8 cellular contexts compared by ENCODE assay signal in the genomic region with DNA sequence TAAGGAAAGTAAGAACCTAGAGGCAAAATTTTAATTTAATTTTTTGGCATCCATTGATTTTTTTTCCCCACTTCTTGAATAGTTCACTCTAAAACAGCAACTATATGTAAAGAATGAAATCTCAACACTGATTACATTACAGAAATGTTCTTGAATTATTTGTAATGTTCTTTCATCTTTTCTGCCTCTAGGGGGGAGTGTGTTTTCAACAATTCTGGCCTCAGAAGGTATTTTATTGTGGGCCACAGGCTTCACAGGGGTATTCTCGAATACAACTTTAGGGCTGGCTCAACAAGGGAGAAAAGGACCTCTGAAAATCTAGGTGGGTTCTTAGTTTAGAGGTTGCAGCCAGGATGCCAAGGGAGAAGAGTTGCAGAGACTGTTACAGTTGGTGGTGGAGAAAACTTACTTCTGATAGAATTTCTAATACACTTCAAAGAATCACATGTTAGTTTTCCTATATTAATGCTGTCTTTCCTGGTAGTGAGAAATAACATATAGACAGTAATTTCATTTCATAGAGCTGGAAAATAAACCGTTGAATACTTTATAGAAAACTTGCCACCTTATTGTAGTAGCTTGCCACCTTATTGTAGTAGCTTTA. TPM values are rescaled to one million over a fixed set of nuclear protein-coding genes. Genes with fewer than 3 reads are reported as not detected.
DNase-seq lines count a peak whose midpoint lies in the region; ATAC-seq and TF ChIP-seq lines count a peak whose summit lies in the region.

No MANE protein-coding gene starts in this region.

- H3K4me1 Mint-ChIP-seq in chondrocyte (ENCODE audit: low read depth) (peaks cover 18% of the 10 kb centered on the region), progenitor cell of endocrine pancreas (ENCODE audit: low read depth) (peaks cover 14% of the 10 kb centered on the region)

- intact Hi-C loops in lower leg skin (cut with DNase I; ENCODE audit: low total_unique reads), result no loop called here

- H3K36me3 Mint-ChIP-seq in chondrocyte (ENCODE audit: low read depth) (peaks cover 1% of the 10 kb centered on the region), progenitor cell of endocrine pancreas (ENCODE audit: insufficient read depth) (no peaks in the 10 kb centered on the region)

- TF ChIP-seq CTCF in GM12872 (IDR thresholded peaks at IDR 0.05; ENCODE audit: insufficient read depth, low read depth, low read length), result peak; percentile 31; the same call in 1 of the 3 replicates
- TF ChIP-seq CTCF in chondrocyte (IDR thresholded peaks at IDR 0.05), result peak; percentile 93
- peak; percentile 63 for TF ChIP-seq CTCF in progenitor cell of endocrine pancreas (IDR thresholded peaks at IDR 0.05; ENCODE audit: unreplicated experiment)
- TF ChIP-seq CTCF in lower leg skin (IDR thresholded peaks at IDR 0.05), result no peak

- TF ChIP-seq POLR2A in lower leg skin (IDR thresholded peaks at IDR 0.05), result no peak

- H3K4me3 ChIP-seq in lower leg skin (ENCODE audit: low read depth, poor library complexity, severe bottlenecking), result no peak overlapping the region

- H3K27ac Mint-ChIP-seq in chondrocyte (ENCODE audit: unreplicated experiment) (peak overlapping the region; percentile 60), progenitor cell of endocrine pancreas (peak overlapping the region; percentile 77)

- ATAC-seq in HG03354 (IDR thresholded peaks at IDR 0.05; ENCODE audit: poor library complexity, severe bottlenecking, unreplicated experiment), result no peak

- WGBS in lower leg skin, 2 donors, result 32 to 48% methylated on average over 2 of the region's 2 CpGs

- H3K9me3 Mint-ChIP-seq in chondrocyte (ENCODE audit: low read depth) (no peaks in the 10 kb centered on the region), progenitor cell of endocrine pancreas (ENCODE audit: low read depth) (no peaks in the 10 kb centered on the region)

- H3K27me3 Mint-ChIP-seq in chondrocyte (ENCODE audit: low read depth), result no peaks in the 10 kb centered on the region
- peaks cover 55% of the 10 kb centered on the region for H3K27me3 Mint-ChIP-seq in progenitor cell of endocrine pancreas

- no peak overlapping the region for H3K4me3 Mint-ChIP-seq in chondrocyte (ENCODE audit: unreplicated experiment)
- no peak overlapping the region for H3K4me3 Mint-ChIP-seq in progenitor cell of endocrine pancreas (ENCODE audit: low read depth)

- DNase-seq in NCI-H1092 (lab: John Stamatoyannopoulos, UW), result peak; percentile 4
- DNase-seq in chondrocyte (ENCODE audit: low spot score), result no peak
- DNase-seq in progenitor cell of endocrine pancreas (ENCODE audit: low spot score, unreplicated experiment), result no peak
- no peak for DNase-seq in lower leg skin (ENCODE audit: low spot score in 2 of 2)
- no peak for DNase-seq in nucleus accumbens (lab: John Stamatoyannopoulos, UW)
- no peak for DNase-seq in activated CD4-positive, alpha-beta T cell treated with anti-CD3 and anti-CD28 coated beads, Interleukin-2, amount 50 U/mL, for 4 hours

RNA-seq across cellular contexts. Expression of a gene that starts 3.6 kb away (rescaled TPM):
- 255 to 315 TPM (median 261 TPM) in 3 replicates for total RNA-seq in chondrocyte
- total RNA-seq in progenitor cell of endocrine pancreas, result 0.89 and 1.0 TPM in 2 replicates
- 10 to 100 TPM in 2 of 4 donors, 1 to 10 TPM in 2; 2.4 to 18.8 (median 10.9) TPM for total RNA-seq in lower leg skin

Comparison
In these comparisons a context has a peak if more than half of its experiments do, and no peak if none do; other contexts are left out.
1. CTCF ChIP-seq: peak in GM12872 (single experiment), chondrocyte (single experiment) and progenitor cell of endocrine pancreas (single experiment); none in lower leg skin (0 of 3).
2. RNA of a gene that starts 3.6 kb away (total RNA-seq): 255 to 315 TPM in chondrocyte; 2.4 to 18.8 TPM in lower leg skin and 0.89 to 1.0 TPM in progenitor cell of endocrine pancreas; every median in the first group is over 10 times any median in the second.